24 cellular contexts compared by ENCODE assay signal in genomic region chr3:23704316-23704715, GRCh38.
"Had no signal": no experiment of that assay in that cellular context is flagged by ENCODE, and none has a peak within 500 bp of the region (broad histone marks: within the 10 kb centered on the region; RNA-seq: fewer than 3 reads in every experiment).

No MANE protein-coding gene starts in this region.

- H3K27ac ChIP-seq: body of pancreas, esophagus squamous epithelium, neutrophil, parathyroid adenoma, thyroid gland had no signal

- H3K36me3 Mint-ChIP-seq: activated naive CD4-positive, alpha-beta T cell treated with anti-CD3 and anti-CD28 coated beads, Interleukin-2, amount 50 U/mL, for 72 hours; naive thymus-derived CD8-positive, alpha-beta T cell; stimulated activated memory B cell treated with anti-CD40 and anti-IgM and Interleukin-4, amounts not matched to agents 10 μg/mL and 1 μg/mL and 100 μg/mL, for 72 hours had no signal

- H3K9me3 Mint-ChIP-seq: activated CD4-positive, alpha-beta T cell treated with anti-CD3 and anti-CD28 coated beads, Interleukin-2, amount 10 ng/mL, durations not matched to agents 24 days and 14 days; activated naive CD4-positive, alpha-beta T cell treated with anti-CD3 and anti-CD28 coated beads, Interleukin-2, amount 50 U/mL, for 72 hours; central memory CD8-positive, alpha-beta T cell; naive thymus-derived CD8-positive, alpha-beta T cell; stimulated activated memory B cell treated with anti-CD40 and anti-IgM and Interleukin-4, amounts not matched to agents 10 μg/mL and 1 μg/mL and 100 μg/mL, for 72 hours had no signal

- H3K4me3 Mint-ChIP-seq: activated B cell treated with CpG ODN at 0.5 μM for 24 hours; activated CD4-positive, alpha-beta T cell treated with anti-CD3 and anti-CD28 coated beads, Interleukin-2, amount 10 ng/mL, durations not matched to agents 24 days and 14 days; activated CD8-positive, alpha-beta T cell treated with anti-CD3 and anti-CD28 coated beads, Interleukin-2, amount 10 ng/mL, durations not matched to agents 7 days and 5 days; central memory CD8-positive, alpha-beta T cell; naive thymus-derived CD8-positive, alpha-beta T cell; stimulated activated memory B cell treated with anti-CD40 and anti-IgM and Interleukin-4, amounts not matched to agents 10 μg/mL and 1 μg/mL and 100 μg/mL, for 72 hours; T-helper 17 cell had no signal

- H3K4me1 ChIP-seq: body of pancreas, esophagus squamous epithelium, parathyroid adenoma, thyroid gland had no signal

- H3K27me3 Mint-ChIP-seq: activated B cell treated with CpG ODN at 0.5 μM for 24 hours; central memory CD8-positive, alpha-beta T cell; stimulated activated memory B cell treated with anti-CD40 and anti-IgM and Interleukin-4, amounts not matched to agents 10 μg/mL and 1 μg/mL and 100 μg/mL, for 72 hours had no signal

- H3K36me3 ChIP-seq: esophagus squamous epithelium, neutrophil, thyroid gland had no signal

- DNase-seq: activated B cell treated with CpG ODN at 0.5 μM for 24 hours; activated CD4-positive, alpha-beta T cell treated with anti-CD3 and anti-CD28 coated beads, Interleukin-2, amount 10 ng/mL, durations not matched to agents 24 days and 14 days; activated CD8-positive, alpha-beta memory T cell treated with anti-CD3 and anti-CD28 coated beads, Interleukin-2, amount 50 U/mL, for 4 hours; activated CD8-positive, alpha-beta T cell treated with anti-CD3 and anti-CD28 coated beads, Interleukin-2, amount 10 ng/mL, durations not matched to agents 7 days and 5 days; activated effector memory CD4-positive, alpha-beta T cell treated with anti-CD3 and anti-CD28 coated beads, Interleukin-2, amount 50 U/mL, for 16 hours; activated T-cell treated with anti-CD3 and anti-CD28 coated beads, Interleukin-2, amount 50 U/mL, for 48 hours; amygdala; body of pancreas; cortex of kidney; effector CD8-positive, alpha-beta T cell; esophagus squamous epithelium; mucosa of descending colon; naive thymus-derived CD8-positive, alpha-beta T cell; stimulated activated CD4-positive, alpha-beta T cell treated with anti-CD3 and anti-CD28 coated beads, Interleukin-2, amount 100 ng/mL, for 48 hours; T-helper 17 cell; thyroid gland had no signal

- H3K9me3 ChIP-seq: body of pancreas, mucosa of descending colon, neutrophil, thyroid gland had no signal

- H3K27ac Mint-ChIP-seq: activated B cell treated with CpG ODN at 0.5 μM for 24 hours; activated CD4-positive, alpha-beta T cell treated with anti-CD3 and anti-CD28 coated beads, Interleukin-2, amount 10 ng/mL, durations not matched to agents 24 days and 14 days; activated CD8-positive, alpha-beta T cell treated with anti-CD3 and anti-CD28 coated beads, Interleukin-2, amount 10 ng/mL, durations not matched to agents 7 days and 5 days; activated naive CD4-positive, alpha-beta T cell treated with anti-CD3 and anti-CD28 coated beads, Interleukin-2, amount 50 U/mL, for 72 hours; naive thymus-derived CD8-positive, alpha-beta T cell; stimulated activated memory B cell treated with anti-CD40 and anti-IgM and Interleukin-4, amounts not matched to agents 10 μg/mL and 1 μg/mL and 100 μg/mL, for 72 hours; T-helper 17 cell had no signal

- H3K27me3 ChIP-seq: body of pancreas, esophagus squamous epithelium, neutrophil, thyroid gland had no signal

- ATAC-seq: activated CD8-positive, alpha-beta T cell treated with anti-CD3 and anti-CD28 coated beads, Interleukin-2, amount 10 ng/mL, durations not matched to agents 7 days and 5 days; activated naive CD4-positive, alpha-beta T cell treated with anti-CD3 and anti-CD28 coated beads, Interleukin-2, amount 50 U/mL, for 72 hours; body of pancreas; mucosa of descending colon; naive thymus-derived CD8-positive, alpha-beta T cell; stimulated activated memory B cell treated with anti-CD40 and anti-IgM and Interleukin-4, amounts not matched to agents 10 μg/mL and 1 μg/mL and 100 μg/mL, for 72 hours; T-helper 17 cell had no signal

- H2AFZ ChIP-seq: parathyroid adenoma had no signal

- H3K4me3 ChIP-seq: body of pancreas, esophagus squamous epithelium, mucosa of descending colon, thyroid gland had no signal

- H3K4me1 Mint-ChIP-seq: central memory CD8-positive, alpha-beta T cell; naive thymus-derived CD8-positive, alpha-beta T cell; stimulated activated memory B cell treated with anti-CD40 and anti-IgM and Interleukin-4, amounts not matched to agents 10 μg/mL and 1 μg/mL and 100 μg/mL, for 72 hours; T-helper 17 cell had no signal

- FAIRE-seq: endothelial cell of umbilical vein, islet of Langerhans, TTC549 had no signal

- H3K9ac ChIP-seq: parathyroid adenoma had no signal

- H3K79me2 ChIP-seq: parathyroid adenoma had no signal
